19 cellular contexts compared by ENCODE assay signal in the genomic region with DNA sequence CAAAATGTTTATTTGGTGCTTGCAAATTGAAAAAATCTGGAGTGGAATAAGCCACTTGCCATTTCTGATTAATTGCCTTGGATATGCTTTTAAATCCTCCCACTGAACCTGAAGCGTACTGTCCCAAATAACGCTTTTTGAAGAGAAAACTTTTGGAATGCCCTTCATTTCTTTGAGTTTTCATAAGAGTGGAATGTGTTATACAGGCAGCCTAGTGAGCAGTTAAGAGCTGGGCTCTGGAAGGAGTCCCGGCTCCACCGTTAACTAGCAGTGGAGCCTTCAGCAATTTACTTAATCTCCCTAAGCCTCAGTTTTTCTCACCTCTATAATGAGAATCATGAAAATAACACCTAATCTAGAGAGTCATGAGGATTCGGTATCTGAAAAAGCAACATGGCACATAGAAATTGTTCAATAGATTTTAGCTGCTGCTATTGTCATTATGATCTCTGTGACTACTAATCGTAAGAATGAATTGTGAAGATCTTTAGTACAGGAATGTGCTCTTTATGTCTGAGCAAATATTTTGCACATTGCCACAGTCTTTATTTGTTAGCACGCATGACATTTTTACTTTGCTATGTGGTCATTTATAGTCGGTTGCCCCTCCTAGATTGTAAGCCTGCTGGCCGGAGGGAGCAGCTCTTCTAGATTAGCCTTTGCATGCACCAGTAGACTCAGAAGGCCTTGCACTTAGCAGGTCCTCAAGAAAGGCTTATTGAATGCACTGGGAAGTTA. TPM values are rescaled to one million over a fixed set of nuclear protein-coding genes. Genes with fewer than 3 reads are reported as not detected.
DNase-seq lines count a peak whose midpoint lies in the region; ATAC-seq lines count a peak whose summit lies in the region.
"Had no signal": no experiment of that assay in that cellular context is flagged by ENCODE, and none has a peak within 500 bp of the region (broad histone marks: within the 10 kb centered on the region; RNA-seq: fewer than 3 reads in every experiment).

No MANE protein-coding gene starts in this region.

- H3K27ac ChIP-seq in SJSA1 (peak overlapping the region; percentile 36), mesenchymal stem cell (ENCODE audit: low read length, poor library complexity, severe bottlenecking) (no peak overlapping the region)

- H3K4me2 ChIP-seq in mesenchymal stem cell (ENCODE audit: low read length, poor library complexity, severe bottlenecking) = no peak overlapping the region

- no peak overlapping the region for H3K18ac ChIP-seq in mesenchymal stem cell (ENCODE audit: low read depth in 1 of 2, low read length in 2 of 2)

- no peaks in the 10 kb centered on the region for H3K4me1 Mint-ChIP-seq in stimulated activated memory B cell treated with anti-CD40 and anti-IgM and Interleukin-4, amounts not matched to agents 10 μg/mL and 1 μg/mL and 100 μg/mL, for 72 hours
- H3K4me1 Mint-ChIP-seq: CD4-positive, CD25-positive, alpha-beta regulatory T cell had no signal

- no peak overlapping the region for H3K27ac Mint-ChIP-seq in stimulated activated memory B cell treated with anti-CD40 and anti-IgM and Interleukin-4, amounts not matched to agents 10 μg/mL and 1 μg/mL and 100 μg/mL, for 72 hours
- H3K27ac Mint-ChIP-seq: CD4-positive, CD25-positive, alpha-beta regulatory T cell; H9 had no signal

- no peak overlapping the region for H2AK5ac ChIP-seq in mesenchymal stem cell (ENCODE audit: low read length, severe bottlenecking)

- H3K4me1 ChIP-seq in SJSA1 (replicated peaks) (no peaks in the 10 kb centered on the region), mesenchymal stem cell (ENCODE audit: control insufficient read depth, insufficient read depth, low read depth, low read length) (no peaks in the 10 kb centered on the region)

- H3K36me3 ChIP-seq in SJSA1 (no peaks in the 10 kb centered on the region), mesenchymal stem cell (ENCODE audit: control insufficient read depth in 1 of 2, insufficient read depth in 2 of 2, low read depth in 1 of 2, low read length in 2 of 2) (no peaks in the 10 kb centered on the region)

- ATAC-seq in GM21723 (IDR thresholded peaks at IDR 0.05; ENCODE audit: unreplicated experiment) (no peak), HG02938 (IDR thresholded peaks at IDR 0.05; ENCODE audit: unreplicated experiment) (no peak)
- no peak for ATAC-seq in stimulated activated memory B cell treated with anti-CD40 and anti-IgM and Interleukin-4, amounts not matched to agents 10 μg/mL and 1 μg/mL and 100 μg/mL, for 72 hours

- peaks cover 2% of the 10 kb centered on the region for H3K79me1 ChIP-seq in mesenchymal stem cell (replicated peaks; ENCODE audit: low read length, poor library complexity, severe bottlenecking)

- H3K36me3 Mint-ChIP-seq in stimulated activated memory B cell treated with anti-CD40 and anti-IgM and Interleukin-4, amounts not matched to agents 10 μg/mL and 1 μg/mL and 100 μg/mL, for 72 hours = no peaks in the 10 kb centered on the region
- H3K36me3 Mint-ChIP-seq: CD4-positive, CD25-positive, alpha-beta regulatory T cell had no signal

- peaks cover 12% of the 10 kb centered on the region for H3K27me3 Mint-ChIP-seq in stimulated activated memory B cell treated with anti-CD40 and anti-IgM and Interleukin-4, amounts not matched to agents 10 μg/mL and 1 μg/mL and 100 μg/mL, for 72 hours

- DNase-seq in EL = peak; percentile 19
- DNase-seq in SJSA1 (ENCODE audit: low read depth in 1 of 2, low spot score in 2 of 2) = no peak
- no peak for DNase-seq in mesenchymal stem cell
- no peak for DNase-seq in NCI-H2171 treated with DMSO at 0.1 percent for 48 hours (lab: John Stamatoyannopoulos, UW)
- DNase-seq: AML-193; Calu3; CD4-positive, CD25-positive, alpha-beta regulatory T cell; DMS79 treated with DMSO at 0.1 percent for 48 hours; GF-D8; H9; MM.1S; NCI-H1105; NCI-H187 treated with DMSO at 0.1 percent for 48 hours; NCI-H510A; NCI-H82; SHP77 had no signal

- no peak overlapping the region for H2BK12ac ChIP-seq in mesenchymal stem cell (ENCODE audit: low read length in 2 of 2)

- H3K9me3 Mint-ChIP-seq in stimulated activated memory B cell treated with anti-CD40 and anti-IgM and Interleukin-4, amounts not matched to agents 10 μg/mL and 1 μg/mL and 100 μg/mL, for 72 hours = peaks cover 3% of the 10 kb centered on the region
- H3K9me3 Mint-ChIP-seq: H9 had no signal

- H3K23ac ChIP-seq in mesenchymal stem cell (ENCODE audit: low read length in 2 of 2) = no peak overlapping the region

- H4K8ac ChIP-seq in mesenchymal stem cell (ENCODE audit: low read length) = no peak overlapping the region

- H3K4ac ChIP-seq in mesenchymal stem cell (ENCODE audit: low read depth in 1 of 2, low read length in 2 of 2) = no peak overlapping the region

- 98% methylated on average over 7 of the region's 9 CpGs for WGBS in mesenchymal stem cell

- no peak overlapping the region for H4K91ac ChIP-seq in mesenchymal stem cell (ENCODE audit: low read length)

- no peak overlapping the region for H2BK5ac ChIP-seq in mesenchymal stem cell (ENCODE audit: low read depth, low read length, poor library complexity, severe bottlenecking)

- no peak overlapping the region for H2BK120ac ChIP-seq in mesenchymal stem cell (ENCODE audit: low read depth, low read length)

- H2AFZ ChIP-seq in mesenchymal stem cell (ENCODE audit: low read depth, low read length) = no peak overlapping the region

- H3K27me3 ChIP-seq in SJSA1 (replicated peaks) (no peaks in the 10 kb centered on the region), mesenchymal stem cell (ENCODE audit: control insufficient read depth in 1 of 2, insufficient read depth in 1 of 2, low read length in 2 of 2) (no peaks in the 10 kb centered on the region)

- H3K9me3 ChIP-seq in SJSA1 (replicated peaks) (no peaks in the 10 kb centered on the region), mesenchymal stem cell (ENCODE audit: control insufficient read depth, low read length) (no peaks in the 10 kb centered on the region)

- no peak overlapping the region for H3K4me3 Mint-ChIP-seq in stimulated activated memory B cell treated with anti-CD40 and anti-IgM and Interleukin-4, amounts not matched to agents 10 μg/mL and 1 μg/mL and 100 μg/mL, for 72 hours
- H3K4me3 Mint-ChIP-seq: CD4-positive, CD25-positive, alpha-beta regulatory T cell; H9 had no signal

- no peak overlapping the region for H3K14ac ChIP-seq in mesenchymal stem cell (ENCODE audit: low read length in 2 of 2)

- H3K4me3 ChIP-seq in SJSA1 (no peak overlapping the region), mesenchymal stem cell (ENCODE audit: insufficient read depth in 1 of 2, low read depth in 1 of 2, low read length in 2 of 2) (peak overlapping the region in 1 of 2 experiments; percentile 31)

- H3K9ac ChIP-seq in mesenchymal stem cell (ENCODE audit: low read length) = peak overlapping the region; percentile 32

- no peak overlapping the region for H2BK15ac ChIP-seq in mesenchymal stem cell (ENCODE audit: low read depth, poor library complexity, severe bottlenecking)

RNA-seq across cellular contexts. Expression of gene PLCE1, which starts 59.3 kb away (rescaled TPM):
- 3.7 and 8.1 TPM in 2 replicates for total RNA-seq in SJSA1 (2014; rRNA removed; shearing (Covaris generic))
- 1.3 TPM for polyA plus RNA-seq in mesenchymal stem cell (2013, experiment 1 of 2)
- 1.0 TPM for polyA plus RNA-seq in mesenchymal stem cell (2013, experiment 2 of 2)
- total RNA-seq: CD4-positive, CD25-positive, alpha-beta regulatory T cell had no signal
